9 cellular contexts compared by ENCODE assay signal in genomic region chr3:53495518-53496501, GRCh38. TPM values are rescaled to one million over a fixed set of nuclear protein-coding genes. Genes with fewer than 3 reads are reported as not detected.
A peak's percentile ranks its signal among the peaks of the same experiment; 100 is the strongest.
DNase-seq lines count a peak whose midpoint lies in the region; ATAC-seq and TF ChIP-seq lines count a peak whose summit lies in the region.
"Had no signal": no experiment of that assay in that cellular context is flagged by ENCODE, and none has a peak within 500 bp of the region (broad histone marks: within the 10 kb centered on the region; RNA-seq: fewer than 3 reads in every experiment).

No MANE protein-coding gene starts in this region.

- ATAC-seq in heart right ventricle (peak in 5 of 8 donors; percentile 20 to 53 (median 43)), psoas muscle (peak in 2 of 4 donors; percentile 42 to 47), HG03196 (IDR thresholded peaks at IDR 0.05; ENCODE audit: unreplicated experiment) (no peak), GM19324 (IDR thresholded peaks at IDR 0.05; ENCODE audit: low FRiP score, unreplicated experiment) (no peak)

- DNase-seq in DMS 273 (lab: John Stamatoyannopoulos, UW; ENCODE audit: unreplicated experiment) (peak; percentile 57), DMS 273 treated with DMSO at 0.1 percent for 48 hours (lab: John Stamatoyannopoulos, UW) (no peak), WERI-Rb-1 (peak; percentile 21), heart right ventricle (peak in 1 of 2 donors; percentile 10), psoas muscle (peak in 1 of 2 donors; percentile 47), NCI-H82 (lab: John Stamatoyannopoulos, UW) (no peak)

- H3K36me3 ChIP-seq in WERI-Rb-1: no peaks in the 10 kb centered on the region
- no peaks in the 10 kb centered on the region for H3K36me3 ChIP-seq in heart right ventricle
- H3K36me3 ChIP-seq in psoas muscle (ENCODE audit: insufficient read depth in 1 of 2, low read depth in 1 of 2): no peaks in the 10 kb centered on the region

- H3K4me3 ChIP-seq in WERI-Rb-1 (ENCODE audit: low read depth, low read length) (peak overlapping the region; percentile 60), heart right ventricle (peak overlapping the region in 9 of 10 donors; percentile 21 to 46 (median 37)), psoas muscle (peak overlapping the region; percentile 54)

- intact Hi-C loops in heart right ventricle (cut with DNase I) (no loop called here), psoas muscle (cut with DNase I) (no loop called here)

- 7 to 8% methylated on average over 57 of the region's 57 CpGs for WGBS in heart right ventricle, 2 donors
- 6 to 7% (median 6%) methylated on average over 51 to 57 of the region's 57 CpGs for WGBS in psoas muscle, 3 donors

- H3K9me3 ChIP-seq in WERI-Rb-1 (ENCODE audit: severe bottlenecking): no peaks in the 10 kb centered on the region
- no peaks in the 10 kb centered on the region for H3K9me3 ChIP-seq in heart right ventricle
- H3K9me3 ChIP-seq in psoas muscle: no peaks in the 10 kb centered on the region

- H3K27me3 ChIP-seq in WERI-Rb-1 (ENCODE audit: insufficient read depth, low read depth, severe bottlenecking): peaks cover 9% of the 10 kb centered on the region
- H3K27me3 ChIP-seq in heart right ventricle: peaks cover 0 to 76% (median 60%) of the 10 kb centered on the region in 7 donors
- H3K27me3 ChIP-seq in psoas muscle (ENCODE audit: insufficient read depth in 3 of 3, low read length in 2 of 3): peaks cover 7 to 60% (median 17%) of the 10 kb centered on the region in 3 donors

- no peak for TF ChIP-seq CTCF in WERI-Rb-1 (IDR thresholded peaks at IDR 0.05; ENCODE audit: low read depth, low read length)
- no peak for TF ChIP-seq CTCF in heart right ventricle (IDR thresholded peaks at IDR 0.05)
- TF ChIP-seq CTCF in psoas muscle (IDR thresholded peaks at IDR 0.05): no peak

- H3K27ac ChIP-seq in WERI-Rb-1 (no peak overlapping the region), heart right ventricle (no peak overlapping the region), psoas muscle (no peak overlapping the region)
- H3K27ac ChIP-seq: 22Rv1 had no signal

- peaks cover 5 to 25% (median 18%) of the 10 kb centered on the region in 9 donors for H3K4me1 ChIP-seq in heart right ventricle
- peaks cover 12% of the 10 kb centered on the region for H3K4me1 ChIP-seq in psoas muscle

RNA-seq across cellular contexts. Expression of gene CACNA1D, which starts 1.4 kb away (rescaled TPM):
- total RNA-seq in heart right ventricle (1 to 10 TPM in 2 of 10 donors, under 1 TPM in 8; 0.19 to 1.9 (median 0.64) TPM), psoas muscle (under 1 TPM in 3 of 4 donors, not detected in 1; 0.28 to 0.82 (median 0.34) TPM)
- polyA plus RNA-seq in heart right ventricle (under 1 TPM; 0.04 to 0.37 TPM), psoas muscle (under 1 TPM in 2 of 3 donors, not detected in 1; 0.05 to 0.06 TPM)

Comparison
In these comparisons a context has a peak if more than half of its experiments do, and no peak if none do; other contexts are left out.
1. DNase-seq: peak in DMS 273 (single experiment) and WERI-Rb-1 (single experiment); none in DMS 273 treated with DMSO at 0.1 percent for 48 hours (single experiment) and NCI-H82 (single experiment).
2. ATAC-seq: peak in heart right ventricle (5 of 8); none in HG03196 (single experiment) and GM19324 (single experiment).
3. Peak in every context shown above with its lines, with median percentiles within 50 percentile points of each other: H3K4me3 ChIP-seq.